8 cellular contexts compared by ENCODE assay signal in genomic region chr11:77636738-77637344, GRCh38. TPM values are rescaled to one million over a fixed set of nuclear protein-coding genes. Genes with fewer than 3 reads are reported as not detected.
A peak's percentile ranks its signal among the peaks of the same experiment; 100 is the strongest.
DNase-seq lines count a peak whose midpoint lies in the region; ATAC-seq, FAIRE-seq and TF ChIP-seq lines count a peak whose summit lies in the region.

No MANE protein-coding gene starts in this region.

- H3K27me3 Mint-ChIP-seq in H9 (ENCODE audit: low read depth), result no peaks in the 10 kb centered on the region; the same call in 1 of the 2 replicates

- no peak overlapping the region for H2BK120ac ChIP-seq in H9 (ENCODE audit: low read depth, low read length, poor library complexity, severe bottlenecking)

- H3K4me3 Mint-ChIP-seq in H9, result peak overlapping the region; percentile 93 to 94

- no peak for TF ChIP-seq RAD21 in A549 (conservative IDR thresholded peaks at IDR 0.05 in 1 of 2, IDR thresholded peaks at IDR 0.05 in 1 of 2)

- no peak overlapping the region for H2BK12ac ChIP-seq in H9 (ENCODE audit: insufficient read length, low read depth, low read length)

- H3K23ac ChIP-seq in H9 (ENCODE audit: insufficient read length, low read depth, low read length), result no peak overlapping the region

- H3K9me3 ChIP-seq in A549, result no peaks in the 10 kb centered on the region
- no peaks in the 10 kb centered on the region for H3K9me3 ChIP-seq in H9 (ENCODE audit: control insufficient read depth, low read depth, low read length)
- H3K9me3 ChIP-seq in WERI-Rb-1 (ENCODE audit: severe bottlenecking), result no peaks in the 10 kb centered on the region
- H3K9me3 ChIP-seq in iPS-15b (ENCODE audit: control insufficient read depth, insufficient read depth, low read length), result no peaks in the 10 kb centered on the region
- no peaks in the 10 kb centered on the region for H3K9me3 ChIP-seq in stomach

- H3K79me1 ChIP-seq in H9 (ENCODE audit: insufficient read depth, low read depth, low read length, poor library complexity, severe bottlenecking), result peaks cover 7% of the 10 kb centered on the region

- H4K20me1 ChIP-seq in H9 (ENCODE audit: control insufficient read depth, insufficient read depth, insufficient read length), result no peaks in the 10 kb centered on the region

- no peak overlapping the region for H4K8ac ChIP-seq in H9 (replicated peaks; ENCODE audit: insufficient read length, low read depth, low read length)

- CTCF ChIA-PET in A549 (lab: Yijun Ruan, JAX), result interaction anchor here (1.1 kb wide), 1 partner anchor 17 kb away, joined by 3 read pairs; no protein-coding TSS in a partner anchor

- H4K91ac ChIP-seq in H9 (ENCODE audit: insufficient read length, low read depth, low read length), result no peak overlapping the region

- H3K9me3 Mint-ChIP-seq in H9, result peaks cover 0 to 3% of the 10 kb centered on the region in 2 experiments; a peak in 3 of 5 replicates

- FAIRE-seq in A549 (lab: Jason Lieb, UNC), result no peak

- H3K4me1 Mint-ChIP-seq in H9, result peaks cover 15 to 18% of the 10 kb centered on the region in 2 experiments

- H3K27me3 ChIP-seq in H9 (ENCODE audit: insufficient read depth, low read length) (no peaks in the 10 kb centered on the region), WERI-Rb-1 (ENCODE audit: insufficient read depth, low read depth, severe bottlenecking) (no peaks in the 10 kb centered on the region), iPS-15b (ENCODE audit: control insufficient read depth, insufficient read depth, low read length) (no peaks in the 10 kb centered on the region), stomach (no peaks in the 10 kb centered on the region)

- H3K18ac ChIP-seq in H9 (ENCODE audit: insufficient read length, low read depth, low read length), result no peak overlapping the region

- H2AFZ ChIP-seq in H9 (ENCODE audit: low read length), result no peak overlapping the region

- no peak overlapping the region for H3T11ph ChIP-seq in H9 (ENCODE audit: low read length)

- H3K36me3 Mint-ChIP-seq in H9 (ENCODE audit: insufficient read depth in 1 of 3, low read depth in 3 of 3), result peaks cover 14 to 22% (median 21%) of the 10 kb centered on the region in 3 experiments

- ATAC-seq in A549 (peak in 1 of 2 experiments; percentile 26; a peak in 3 of 6 replicates), HG03521 (IDR thresholded peaks at IDR 0.05; ENCODE audit: unreplicated experiment) (no peak)

- H3K14ac ChIP-seq in H9 (ENCODE audit: insufficient read depth, low read length), result no peak overlapping the region

- H3K4me1 ChIP-seq in A549 (peaks cover 9% of the 10 kb centered on the region; the same call in 1 of the 3 replicates), H9 (ENCODE audit: insufficient read depth, low read length) (no peaks in the 10 kb centered on the region), iPS-15b (ENCODE audit: control insufficient read depth, insufficient read depth, low read length) (no peaks in the 10 kb centered on the region), stomach (peaks cover 15 to 47% (median 33%) of the 10 kb centered on the region in 4 donors)

- H3K4me3 ChIP-seq in A549, result peak overlapping the region; percentile 73
- peak overlapping the region; percentile 76 for H3K4me3 ChIP-seq in WERI-Rb-1 (ENCODE audit: low read depth, low read length)
- H3K4me3 ChIP-seq in iPS-15b (ENCODE audit: low read depth, low read length), result peak overlapping the region; percentile 95
- peak overlapping the region; percentile 80 to 97 (median 86) for H3K4me3 ChIP-seq in stomach

- H3K27ac Mint-ChIP-seq in H9, result peak overlapping the region; percentile 44 to 85 (median 76); a peak in 4 of 7 replicates

- DNase-seq in A549 (ENCODE audit: low read depth in 1 of 2, low spot score in 1 of 2), result no peak
- DNase-seq in H9, result no peak
- DNase-seq in WERI-Rb-1, result no peak
- DNase-seq in stomach, result no peak
- no peak for DNase-seq in DMS153 treated with DMSO at 0.1 percent for 48 hours (lab: John Stamatoyannopoulos, UW; ENCODE audit: unreplicated experiment)
- DNase-seq in NCI-H187 (lab: John Stamatoyannopoulos, UW), result no peak

- peak overlapping the region; percentile 74 to 93 for H3K27ac ChIP-seq in A549
- no peak overlapping the region for H3K27ac ChIP-seq in H9 (ENCODE audit: insufficient read length, low read depth, low read length)
- H3K27ac ChIP-seq in WERI-Rb-1, result peak overlapping the region; percentile 80
- H3K27ac ChIP-seq in stomach, result peak overlapping the region in 4 of 5 donors; percentile 80 to 85 (median 82)

- H2AK5ac ChIP-seq in H9 (ENCODE audit: insufficient read length, low read length), result no peak overlapping the region

- intact Hi-C loops in stomach (cut with DNase I; ENCODE audit: low total_unique reads), result no loop called here

- no peak overlapping the region for H3K4ac ChIP-seq in H9 (ENCODE audit: low read depth, low read length)

- H2BK20ac ChIP-seq in H9 (ENCODE audit: low read depth, low read length, poor library complexity, severe bottlenecking), result no peak overlapping the region

- H3K23me2 ChIP-seq in H9 (ENCODE audit: insufficient read length, low read depth, low read length, poor library complexity, severe bottlenecking), result peaks cover 16% of the 10 kb centered on the region

- no peak for TF ChIP-seq POLR2A in A549 (IDR thresholded peaks at IDR 0.05; ENCODE audit: low read length)
- TF ChIP-seq POLR2A in stomach (IDR thresholded peaks at IDR 0.05), result no peak

- H3K36me3 ChIP-seq in WERI-Rb-1 (peaks cover 11% of the 10 kb centered on the region), iPS-15b (ENCODE audit: control insufficient read depth, insufficient read depth, low read length) (peaks cover 7% of the 10 kb centered on the region), stomach (no peaks in the 10 kb centered on the region)

- H4K5ac ChIP-seq in H9 (ENCODE audit: insufficient read length, low read depth, low read length), result no peak overlapping the region

- peaks cover 21% of the 10 kb centered on the region for H3K79me2 ChIP-seq in H9 (ENCODE audit: insufficient read depth, low read length)

- POLR2A ChIA-PET in A549 (lab: Yijun Ruan, JAX), result interaction anchor here (0.5 to 1.4 kb wide), 3 partner anchors 58 to 358 kb away, joined by 3 to 5 read pairs (median 3); partner anchors contain the start of gene INTS4

- TF ChIP-seq CTCF in A549 (IDR thresholded peaks at IDR 0.05) (no peak), H9 (conservative IDR thresholded peaks at IDR 0.05) (no peak), WERI-Rb-1 (IDR thresholded peaks at IDR 0.05; ENCODE audit: low read depth, low read length) (no peak), stomach (IDR thresholded peaks at IDR 0.05) (no peak)

- TF ChIP-seq EP300 in A549 (IDR thresholded peaks at IDR 0.05), result no peak
- TF ChIP-seq EP300 in stomach (IDR thresholded peaks at IDR 0.05), result no peak

- H2BK5ac ChIP-seq in H9 (ENCODE audit: insufficient read length, low read length), result no peak overlapping the region

- H3K9ac ChIP-seq in H9 (ENCODE audit: extremely low read depth, insufficient read length, low read length) (peak overlapping the region; percentile 81), iPS-15b (ENCODE audit: low read depth, low read length) (peak overlapping the region; percentile 92)

- H3K4me2 ChIP-seq in A549 (peak overlapping the region; percentile 88), H9 (ENCODE audit: insufficient read depth, insufficient read length, low read length) (peak overlapping the region; percentile 92)

- no peak overlapping the region for H2BK15ac ChIP-seq in H9 (ENCODE audit: low read depth, low read length)

- H3K56ac ChIP-seq in H9 (ENCODE audit: insufficient read length, low read depth, low read length), result no peak overlapping the region

- under 1% methylated on average over 14 of the region's 14 CpGs for WGBS in A549 (ENCODE audit: missing lambda C conversion rate)
- no CpG with 5 or more reads among the region's 14 CpGs for WGBS in H9 (ENCODE audit: extremely low coverage, insufficient read length, low lambda C conversion rate)
- 1 to 2% (median 2%) methylated on average over 14 of the region's 14 CpGs for WGBS in stomach, 5 donors

TF ChIP-seq in A549, 52 proteins besides CTCF, POLR2A, EP300 and RAD21:
- TF ChIP-seq NR3C1 (IDR thresholded peaks at IDR 0.05), result no peak
- no peak for TF ChIP-seq POLR2AphosphoS2 (conservative IDR thresholded peaks at IDR 0.05; ENCODE audit: low read length)
- TF ChIP-seq, protein P1, sequence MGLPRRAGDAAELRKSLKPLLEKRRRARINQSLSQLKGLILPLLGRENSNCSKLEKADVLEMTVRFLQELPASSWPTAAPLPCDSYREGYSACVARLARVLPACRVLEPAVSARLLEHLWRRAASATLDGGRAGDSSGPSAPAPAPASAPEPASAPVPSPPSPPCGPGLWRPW (IDR thresholded peaks at IDR 0.05), result no peak
- TF ChIP-seq KDM1A (IDR thresholded peaks at IDR 0.05; ENCODE audit: low read depth), result no peak
- TF ChIP-seq NPAS2 (CRISPR knock-in tag; IDR thresholded peaks at IDR 0.05; ENCODE audit: borderline replicate concordance), result no peak
- no peak for TF ChIP-seq ESRRA (IDR thresholded peaks at IDR 0.05; ENCODE audit: borderline replicate concordance, low read length)
- no peak for TF ChIP-seq ZSCAN20 (CRISPR knock-in tag; IDR thresholded peaks at IDR 0.05)

RNA-seq across cellular contexts. Expression of gene CLNS1A, which starts 0.8 kb away (rescaled TPM):
- polyA plus RNA-seq in A549 (2011; rRNA removed) (176 and 210 TPM in 2 replicates), A549 (2017; fragmentation: RNase III; extraction: RNeasy Plus Mini Kit Qiagen cat#74134 plus additional on column Dnase treatment) (165 to 182 TPM (median 173 TPM) in 3 replicates), stomach (10 to 100 TPM; 78.4 to 92.9 (median 80.9) TPM)
- 92.5 and 93.3 TPM in 2 replicates for polyA plus RNA-seq in A549 (2012; cell fraction: cytosol; rRNA removed)
- polyA plus RNA-seq in A549 (2012; cell fraction: nucleus; rRNA removed), result 41.7 and 49.0 TPM in 2 replicates
- 71.7 and 78.0 TPM in 2 replicates for polyA minus RNA-seq in A549 (2011; rRNA and poly(A)+ RNA removed)
- total RNA-seq in H9 (2021) (152 and 165 TPM in 2 replicates), stomach (10 to 100 TPM; 37.8 to 98.6 (median 81.1) TPM)

RNA-seq across cellular contexts. Expression of gene AQP11, which starts 47.1 kb away (rescaled TPM):
- 2.3 and 2.4 TPM in 2 replicates for polyA plus RNA-seq in A549 (2011; rRNA removed)
- 1.9 and 2.6 TPM in 2 replicates for polyA plus RNA-seq in A549 (2012; cell fraction: cytosol; rRNA removed)
- 2.8 and 4.5 TPM in 2 replicates for polyA plus RNA-seq in A549 (2012; cell fraction: nucleus; rRNA removed)
- polyA plus RNA-seq in A549 (2017; fragmentation: RNase III; extraction: RNeasy Plus Mini Kit Qiagen cat#74134 plus additional on column Dnase treatment), result 2.2 to 3.1 TPM (median 2.6 TPM) in 3 replicates
- polyA minus RNA-seq in A549 (2011; rRNA and poly(A)+ RNA removed), result 2.1 and 2.2 TPM in 2 replicates
- total RNA-seq in H9 (2021), result 0.72 and 1.1 TPM in 2 replicates
- total RNA-seq in stomach, result 10 to 100 TPM in 1 of 5 donors, 1 to 10 TPM in 2, under 1 TPM in 1, not detected in 1; 0.72 to 16.1 (median 4.5) TPM
- polyA plus RNA-seq in stomach, result under 1 TPM in 2 of 3 donors, not detected in 1; 0.38 to 0.68 TPM
